8 cellular contexts compared by ENCODE assay signal in the genomic region with DNA sequence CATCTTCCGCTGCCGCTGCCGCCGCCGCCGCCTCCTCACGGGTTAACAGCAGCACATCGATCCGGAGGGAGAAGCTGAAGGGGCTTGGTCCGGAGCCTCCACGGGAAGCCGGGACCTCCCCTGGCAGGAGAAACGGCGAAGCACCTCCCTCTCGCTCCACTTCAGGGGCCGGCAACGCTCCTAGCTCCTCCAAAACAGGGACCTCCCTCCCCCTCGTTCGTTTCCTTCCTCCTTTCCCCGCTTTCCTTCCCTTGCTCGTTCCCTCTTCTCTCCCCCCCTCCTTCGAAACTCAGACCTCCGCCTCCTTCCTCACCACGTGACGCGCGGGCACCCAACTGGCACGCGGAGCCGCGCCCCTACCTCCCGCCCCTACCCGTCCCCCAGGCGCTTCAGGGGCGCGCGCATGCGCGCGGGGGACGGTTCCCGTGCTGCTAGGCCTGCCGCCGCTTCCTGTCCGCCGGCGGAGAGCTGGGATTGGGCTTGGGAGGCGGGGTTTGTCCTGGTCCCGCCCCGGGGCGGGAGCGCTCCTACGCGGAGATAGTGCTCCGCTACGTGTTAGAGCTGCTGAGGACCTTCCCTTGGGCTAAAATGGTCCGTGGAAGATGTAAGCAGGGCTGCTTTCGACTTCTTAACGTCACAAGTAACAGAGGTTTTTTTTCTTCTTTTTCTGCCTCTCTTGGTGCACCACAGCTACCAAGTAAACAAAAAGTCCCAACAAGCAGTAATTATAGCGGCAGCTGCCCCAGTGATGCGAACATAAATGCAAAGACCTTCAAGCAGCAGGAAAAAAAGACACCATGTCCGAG. TPM values are rescaled to one million over a fixed set of nuclear protein-coding genes. Genes with fewer than 3 reads are reported as not detected.
DNase-seq lines count a peak whose midpoint lies in the region; ATAC-seq and TF ChIP-seq lines count a peak whose summit lies in the region.

A gene with protein sequence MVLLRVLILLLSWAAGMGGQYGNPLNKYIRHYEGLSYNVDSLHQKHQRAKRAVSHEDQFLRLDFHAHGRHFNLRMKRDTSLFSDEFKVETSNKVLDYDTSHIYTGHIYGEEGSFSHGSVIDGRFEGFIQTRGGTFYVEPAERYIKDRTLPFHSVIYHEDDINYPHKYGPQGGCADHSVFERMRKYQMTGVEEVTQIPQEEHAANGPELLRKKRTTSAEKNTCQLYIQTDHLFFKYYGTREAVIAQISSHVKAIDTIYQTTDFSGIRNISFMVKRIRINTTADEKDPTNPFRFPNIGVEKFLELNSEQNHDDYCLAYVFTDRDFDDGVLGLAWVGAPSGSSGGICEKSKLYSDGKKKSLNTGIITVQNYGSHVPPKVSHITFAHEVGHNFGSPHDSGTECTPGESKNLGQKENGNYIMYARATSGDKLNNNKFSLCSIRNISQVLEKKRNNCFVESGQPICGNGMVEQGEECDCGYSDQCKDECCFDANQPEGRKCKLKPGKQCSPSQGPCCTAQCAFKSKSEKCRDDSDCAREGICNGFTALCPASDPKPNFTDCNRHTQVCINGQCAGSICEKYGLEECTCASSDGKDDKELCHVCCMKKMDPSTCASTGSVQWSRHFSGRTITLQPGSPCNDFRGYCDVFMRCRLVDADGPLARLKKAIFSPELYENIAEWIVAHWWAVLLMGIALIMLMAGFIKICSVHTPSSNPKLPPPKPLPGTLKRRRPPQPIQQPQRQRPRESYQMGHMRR (minus strand): TSS at position 176 of the 806 bp plus-strand sequence. CDS start 173 bp downstream, at position 3.

- DNase-seq in C1 segment of cervical spinal cord (lab: John Stamatoyannopoulos, UW), result peak; percentile 95 to 100 (median 99)
- DNase-seq in NCI-H774 (lab: John Stamatoyannopoulos, UW), result peak; percentile 98
- peak; percentile 97 to 98 for DNase-seq in activated CD4-positive, alpha-beta T cell treated with anti-CD3 and anti-CD28 coated beads, Interleukin-2, amount 50 U/mL, for 4 hours
- DNase-seq in dermis blood vessel endothelial cell, result peak; percentile 99
- peak; percentile 99 for DNase-seq in stimulated activated CD4-positive, alpha-beta T cell treated with anti-CD3 and anti-CD28 coated beads, Interleukin-4, amount 100 ng/mL, for 24 hours

- H3K9me3 ChIP-seq in liver (ENCODE audit: control insufficient read depth in 4 of 4, low read length in 3 of 4), result no peaks in the 10 kb centered on the region

- H3K4me1 ChIP-seq in liver (ENCODE audit: control insufficient read depth in 4 of 4, insufficient read depth in 4 of 4, low read length in 3 of 4), result peaks cover 2 to 20% (median 6%) of the 10 kb centered on the region in 4 donors

- no peaks in the 10 kb centered on the region for H3K27me3 ChIP-seq in liver (ENCODE audit: control insufficient read depth in 4 of 4, insufficient read depth in 4 of 4, low read length in 3 of 4)

- TF ChIP-seq RAD21 in liver (IDR thresholded peaks at IDR 0.05), result peak; percentile 54 to 55

- peak; percentile 89 for ATAC-seq in GM19372 (IDR thresholded peaks at IDR 0.05; ENCODE audit: low read depth, unreplicated experiment)
- peak; percentile 73 for ATAC-seq in HG03558 (IDR thresholded peaks at IDR 0.05; ENCODE audit: extremely low read depth, unreplicated experiment)

- under 1% methylated on average over 62 of the region's 62 CpGs for WGBS in liver

- peak within 1 kb of the TSS; percentile 88 to 99 for H3K27ac ChIP-seq in liver (ENCODE audit: low read depth in 1 of 2, low read length in 2 of 2)

- peak within 1 kb of the TSS; percentile 73 to 99 (median 97) for H3K4me3 ChIP-seq in liver (ENCODE audit: low read depth in 1 of 3, low read length in 3 of 3)

- no peak for TF ChIP-seq CTCF in liver (IDR thresholded peaks at IDR 0.05; ENCODE audit: low read depth, low read length, missing input control)

- H3K9ac ChIP-seq in liver (ENCODE audit: low read depth in 1 of 2, low read length in 2 of 2), result peak within 1 kb of the TSS; percentile 92 to 94

- H3K36me3 ChIP-seq in liver (ENCODE audit: control insufficient read depth in 4 of 4, insufficient read depth in 3 of 4, low read depth in 1 of 4, low read length in 3 of 4), result no peaks in the 10 kb centered on the region

TF ChIP-seq in liver, 16 proteins besides CTCF, POLR2A, EP300 and RAD21:
- TF ChIP-seq, protein P1, sequence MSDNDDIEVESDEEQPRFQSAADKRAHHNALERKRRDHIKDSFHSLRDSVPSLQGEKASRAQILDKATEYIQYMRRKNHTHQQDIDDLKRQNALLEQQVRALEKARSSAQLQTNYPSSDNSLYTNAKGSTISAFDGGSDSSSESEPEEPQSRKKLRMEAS (IDR thresholded peaks at IDR 0.05), result peak; percentile 73
- peak in 1 of 2 donors; percentile 7 for TF ChIP-seq JUND (IDR thresholded peaks at IDR 0.05)
- TF ChIP-seq FOXA2 (IDR thresholded peaks at IDR 0.05), result no peak
- peak; percentile 27 for TF ChIP-seq TAF1 (conservative IDR thresholded peaks at IDR 0.05)
- no peak for TF ChIP-seq NR2F2 (IDR thresholded peaks at IDR 0.05)
- peak; percentile 65 for TF ChIP-seq FOXA1 (IDR thresholded peaks at IDR 0.05)
- peak; percentile 64 for TF ChIP-seq SP1 (IDR thresholded peaks at IDR 0.05)
- peak in 1 of 2 donors; percentile 51 for TF ChIP-seq EGR1 (IDR thresholded peaks at IDR 0.05; ENCODE audit: low read depth in 2 of 2)
- peak; percentile 46 for TF ChIP-seq YY1 (IDR thresholded peaks at IDR 0.05)
- peak in 1 of 2 donors; percentile 26 for TF ChIP-seq RXRA (IDR thresholded peaks at IDR 0.05)
- TF ChIP-seq, protein P2, sequence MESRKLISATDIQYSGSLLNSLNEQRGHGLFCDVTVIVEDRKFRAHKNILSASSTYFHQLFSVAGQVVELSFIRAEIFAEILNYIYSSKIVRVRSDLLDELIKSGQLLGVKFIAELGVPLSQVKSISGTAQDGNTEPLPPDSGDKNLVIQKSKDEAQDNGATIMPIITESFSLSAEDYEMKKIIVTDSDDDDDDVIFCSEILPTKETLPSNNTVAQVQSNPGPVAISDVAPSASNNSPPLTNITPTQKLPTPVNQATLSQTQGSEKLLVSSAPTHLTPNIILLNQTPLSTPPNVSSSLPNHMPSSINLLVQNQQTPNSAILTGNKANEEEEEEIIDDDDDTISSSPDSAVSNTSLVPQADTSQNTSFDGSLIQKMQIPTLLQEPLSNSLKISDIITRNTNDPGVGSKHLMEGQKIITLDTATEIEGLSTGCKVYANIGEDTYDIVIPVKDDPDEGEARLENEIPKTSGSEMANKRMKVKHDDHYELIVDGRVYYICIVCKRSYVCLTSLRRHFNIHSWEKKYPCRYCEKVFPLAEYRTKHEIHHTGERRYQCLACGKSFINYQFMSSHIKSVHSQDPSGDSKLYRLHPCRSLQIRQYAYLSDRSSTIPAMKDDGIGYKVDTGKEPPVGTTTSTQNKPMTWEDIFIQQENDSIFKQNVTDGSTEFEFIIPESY (IDR thresholded peaks at IDR 0.05), result no peak
- TF ChIP-seq, protein P3, sequence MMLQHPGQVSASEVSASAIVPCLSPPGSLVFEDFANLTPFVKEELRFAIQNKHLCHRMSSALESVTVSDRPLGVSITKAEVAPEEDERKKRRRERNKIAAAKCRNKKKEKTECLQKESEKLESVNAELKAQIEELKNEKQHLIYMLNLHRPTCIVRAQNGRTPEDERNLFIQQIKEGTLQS (IDR thresholded peaks at IDR 0.05), result no peak
- no peak for TF ChIP-seq HNF4G (IDR thresholded peaks at IDR 0.05)
- peak in 1 of 2 donors; percentile 80 for TF ChIP-seq GABPA (IDR thresholded peaks at IDR 0.05 in 1 of 2, conservative IDR thresholded peaks at IDR 0.05 in 1 of 2)
- TF ChIP-seq, protein P4, sequence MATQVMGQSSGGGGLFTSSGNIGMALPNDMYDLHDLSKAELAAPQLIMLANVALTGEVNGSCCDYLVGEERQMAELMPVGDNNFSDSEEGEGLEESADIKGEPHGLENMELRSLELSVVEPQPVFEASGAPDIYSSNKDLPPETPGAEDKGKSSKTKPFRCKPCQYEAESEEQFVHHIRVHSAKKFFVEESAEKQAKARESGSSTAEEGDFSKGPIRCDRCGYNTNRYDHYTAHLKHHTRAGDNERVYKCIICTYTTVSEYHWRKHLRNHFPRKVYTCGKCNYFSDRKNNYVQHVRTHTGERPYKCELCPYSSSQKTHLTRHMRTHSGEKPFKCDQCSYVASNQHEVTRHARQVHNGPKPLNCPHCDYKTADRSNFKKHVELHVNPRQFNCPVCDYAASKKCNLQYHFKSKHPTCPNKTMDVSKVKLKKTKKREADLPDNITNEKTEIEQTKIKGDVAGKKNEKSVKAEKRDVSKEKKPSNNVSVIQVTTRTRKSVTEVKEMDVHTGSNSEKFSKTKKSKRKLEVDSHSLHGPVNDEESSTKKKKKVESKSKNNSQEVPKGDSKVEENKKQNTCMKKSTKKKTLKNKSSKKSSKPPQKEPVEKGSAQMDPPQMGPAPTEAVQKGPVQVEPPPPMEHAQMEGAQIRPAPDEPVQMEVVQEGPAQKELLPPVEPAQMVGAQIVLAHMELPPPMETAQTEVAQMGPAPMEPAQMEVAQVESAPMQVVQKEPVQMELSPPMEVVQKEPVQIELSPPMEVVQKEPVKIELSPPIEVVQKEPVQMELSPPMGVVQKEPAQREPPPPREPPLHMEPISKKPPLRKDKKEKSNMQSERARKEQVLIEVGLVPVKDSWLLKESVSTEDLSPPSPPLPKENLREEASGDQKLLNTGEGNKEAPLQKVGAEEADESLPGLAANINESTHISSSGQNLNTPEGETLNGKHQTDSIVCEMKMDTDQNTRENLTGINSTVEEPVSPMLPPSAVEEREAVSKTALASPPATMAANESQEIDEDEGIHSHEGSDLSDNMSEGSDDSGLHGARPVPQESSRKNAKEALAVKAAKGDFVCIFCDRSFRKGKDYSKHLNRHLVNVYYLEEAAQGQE (IDR thresholded peaks at IDR 0.05), result peak; percentile 76
- no peak for TF ChIP-seq HNF4A (conservative IDR thresholded peaks at IDR 0.05)

RNA-seq across cellular contexts. Expression of the gene that starts here (rescaled TPM):
- total RNA-seq in dermis blood vessel endothelial cell (232 and 310 TPM in 2 replicates), liver (10 to 100 TPM; 45.3 to 55.6 TPM)
- polyA plus RNA-seq in liver, result 10 to 100 TPM; 12.6 to 23.8 TPM

Comparison
In these comparisons a context has a peak if more than half of its experiments do, and no peak if none do; other contexts are left out.
1. Peak in every context shown above with its lines: DNase-seq, ATAC-seq, H3K4me3 ChIP-seq and H3K27ac ChIP-seq.